ENCODE assay signal across 28 cellular contexts in the genomic region with DNA sequence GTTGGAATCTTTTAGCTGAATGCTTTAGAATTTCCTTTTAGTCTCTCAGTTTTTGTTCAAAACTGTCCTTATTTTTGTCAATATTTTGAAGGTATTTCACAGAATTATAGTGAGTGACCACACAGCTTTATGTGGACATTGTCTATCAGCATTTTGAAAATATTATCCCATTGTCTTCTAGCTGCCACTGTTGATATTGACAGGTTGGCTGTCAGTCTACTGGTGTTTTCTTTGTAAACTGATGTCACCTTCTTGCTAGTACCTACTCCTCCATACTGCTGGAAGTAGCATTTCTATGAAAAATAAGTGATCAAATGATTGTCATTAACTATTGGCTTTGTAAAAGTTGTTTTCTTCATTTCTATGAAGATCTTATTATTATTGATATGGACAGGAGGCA.
"Had no signal": no experiment of that assay in that cellular context is flagged by ENCODE, and none has a peak within 500 bp of the region (broad histone marks: within the 10 kb centered on the region; RNA-seq: fewer than 3 reads in every experiment).

No MANE protein-coding gene starts in this region.

- H3K27ac ChIP-seq: colonic mucosa, epithelial cell of prostate, esophagus squamous epithelium, gastrocnemius medialis, heart right ventricle, left lung, lower lobe of right lung had no signal

- H3K27ac Mint-ChIP-seq: dendritic cell treated with granulocyte-macrophage colony-stimulating factor and Interleukin-4, amounts not matched to agents 40 ng/mL and 50 ng/mL, for 4 days; endodermal cell; mesothelial cell of epicardium had no signal

- ATAC-seq: effector memory CD8-positive, alpha-beta T cell; esophagus mucosa; gastrocnemius medialis; heart right ventricle; left cardiac atrium; left lung; left ventricle myocardium superior; lower lobe of right lung; mucosa of descending colon had no signal

- H3K4me3 ChIP-seq: colonic mucosa, esophagus squamous epithelium, gastrocnemius medialis, heart right ventricle, left lung, lower lobe of right lung, mucosa of descending colon had no signal

- H3K9me3 ChIP-seq: colonic mucosa, esophagus squamous epithelium, gastrocnemius medialis, left lung, lower lobe of right lung, mucosa of descending colon had no signal

- H3K4me1 ChIP-seq: colonic mucosa, esophagus squamous epithelium, left lung, lower lobe of right lung had no signal

- FAIRE-seq: endometrium, islet of Langerhans, keratinocyte had no signal

- H3K27me3 ChIP-seq: colonic mucosa, esophagus squamous epithelium, gastrocnemius medialis, heart right ventricle, left lung had no signal

- H3K27me3 Mint-ChIP-seq: dendritic cell treated with granulocyte-macrophage colony-stimulating factor and Interleukin-4, amounts not matched to agents 40 ng/mL and 50 ng/mL, for 4 days; effector memory CD8-positive, alpha-beta T cell; naive B cell had no signal

- DNase-seq: colonic mucosa; cortex of kidney; effector CD8-positive, alpha-beta T cell; effector memory CD8-positive, alpha-beta T cell; endodermal cell; erythroblast; esophagus squamous epithelium; foreskin fibroblast; foreskin melanocyte; gastrocnemius medialis; glutamatergic neuron; head of caudate nucleus; heart right ventricle; hippocampal formation; left cardiac atrium; left lung; left ventricle myocardium superior; lower lobe of right lung; mesenchymal stem cell; mucosa of descending colon; naive B cell had no signal

- H3K36me3 ChIP-seq: colonic mucosa, esophagus squamous epithelium, gastrocnemius medialis, heart right ventricle, left lung, lower lobe of right lung had no signal

- H3K4me3 Mint-ChIP-seq: dendritic cell treated with granulocyte-macrophage colony-stimulating factor and Interleukin-4, amounts not matched to agents 40 ng/mL and 50 ng/mL, for 4 days; effector memory CD8-positive, alpha-beta T cell; endodermal cell; mesothelial cell of epicardium; naive B cell had no signal

- H3K9me3 Mint-ChIP-seq: dendritic cell treated with granulocyte-macrophage colony-stimulating factor and Interleukin-4, amounts not matched to agents 40 ng/mL and 50 ng/mL, for 4 days had no signal
